ENCODE assay signal across 24 cellular contexts in the genomic region with DNA sequence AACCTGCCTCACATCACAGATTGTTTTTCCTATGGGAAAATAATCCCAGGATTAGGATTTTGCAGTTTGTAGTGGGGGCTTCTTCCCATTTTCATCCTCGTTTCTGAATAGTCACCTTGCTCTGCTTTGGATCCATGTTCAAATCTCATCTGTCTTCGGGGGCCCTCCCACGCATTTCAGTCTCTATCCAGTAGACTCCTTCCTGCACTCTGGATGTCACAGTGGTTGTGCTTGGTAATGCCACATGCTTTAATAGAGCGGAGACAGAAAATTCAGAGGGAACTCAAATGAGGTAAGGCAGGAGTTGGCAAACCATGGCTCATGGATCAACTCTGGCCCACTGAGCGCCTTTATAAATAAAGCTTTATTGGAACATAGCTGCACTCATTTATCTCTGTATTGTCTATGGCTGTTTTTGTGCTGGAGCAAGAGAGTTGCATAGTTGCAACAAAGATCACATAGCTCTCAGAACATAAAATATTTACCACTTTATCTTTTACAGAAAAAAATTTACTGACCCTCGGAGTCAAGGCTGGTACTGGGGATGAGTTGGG.
"Had no signal": no experiment of that assay in that cellular context is flagged by ENCODE, and none has a peak within 500 bp of the region (broad histone marks: within the 10 kb centered on the region; RNA-seq: fewer than 3 reads in every experiment).

No MANE protein-coding gene starts in this region.

- DNase-seq: effector memory CD8-positive, alpha-beta T cell; esophagus squamous epithelium; glutamatergic neuron; left cardiac atrium; left ventricle myocardium inferior; lower lobe of right lung; natural killer cell; nucleus accumbens; pancreas; right cardiac atrium; stimulated activated CD4-positive, alpha-beta T cell treated with anti-CD3 and anti-CD28 coated beads, Interleukin-2, amount 100 ng/mL, for 48 hours; stimulated activated naive CD4-positive, alpha-beta T cell treated with Interleukin-2 at 50 U/mL for 16 hours; thyroid gland; upper lobe of left lung; uterus had no signal

- H3K27me3 Mint-ChIP-seq: progenitor cell of endocrine pancreas had no signal

- H3K9me3 Mint-ChIP-seq: dendritic cell treated with granulocyte-macrophage colony-stimulating factor and Interleukin-4, amounts not matched to agents 40 ng/mL and 50 ng/mL, for 4 days; effector memory CD8-positive, alpha-beta T cell; memory B cell; mesothelial cell of epicardium; natural killer cell had no signal

- H3K4me3 Mint-ChIP-seq: dendritic cell treated with granulocyte-macrophage colony-stimulating factor and Interleukin-4, amounts not matched to agents 40 ng/mL and 50 ng/mL, for 4 days; effector memory CD8-positive, alpha-beta T cell; memory B cell; mesothelial cell of epicardium; natural killer cell; neural progenitor cell had no signal

- H3K36me3 ChIP-seq: esophagus squamous epithelium, gastroesophageal sphincter, left ventricle myocardium inferior, lower lobe of right lung, neural progenitor cell, pancreas, suprapubic skin, thyroid gland, upper lobe of left lung, uterus had no signal

- H3K4me2 ChIP-seq: neural progenitor cell, smooth muscle cell had no signal

- ATAC-seq: effector memory CD8-positive, alpha-beta T cell; gastroesophageal sphincter; natural killer cell; right cardiac atrium had no signal

- FAIRE-seq: keratinocyte had no signal

- H3K27ac ChIP-seq: esophagus squamous epithelium, gastroesophageal sphincter, left ventricle myocardium inferior, lower lobe of right lung, neural progenitor cell, pancreas, suprapubic skin, thyroid gland, upper lobe of left lung, uterus had no signal

- H3K4me1 Mint-ChIP-seq: memory B cell, natural killer cell had no signal

- H3K4me3 ChIP-seq: esophagus squamous epithelium, gastroesophageal sphincter, left ventricle myocardium inferior, lower lobe of right lung, neural progenitor cell, pancreas, smooth muscle cell, suprapubic skin, thyroid gland, upper lobe of left lung, uterus had no signal

- H3K27me3 ChIP-seq: esophagus squamous epithelium, gastroesophageal sphincter, neural progenitor cell, pancreas, suprapubic skin, thyroid gland, upper lobe of left lung, uterus had no signal

- H3K9ac ChIP-seq: neural progenitor cell had no signal

- H3K9me3 ChIP-seq: esophagus squamous epithelium, gastroesophageal sphincter, left ventricle myocardium inferior, lower lobe of right lung, pancreas, suprapubic skin, thyroid gland, upper lobe of left lung, uterus had no signal

- H3K27ac Mint-ChIP-seq: dendritic cell treated with granulocyte-macrophage colony-stimulating factor and Interleukin-4, amounts not matched to agents 40 ng/mL and 50 ng/mL, for 4 days; effector memory CD8-positive, alpha-beta T cell; memory B cell; mesothelial cell of epicardium; natural killer cell; neural progenitor cell; progenitor cell of endocrine pancreas had no signal

- H3K4me1 ChIP-seq: esophagus squamous epithelium, gastroesophageal sphincter, lower lobe of right lung, pancreas, suprapubic skin, upper lobe of left lung, uterus had no signal

- H3K36me3 Mint-ChIP-seq: memory B cell, mesothelial cell of epicardium, natural killer cell had no signal

- H2AFZ ChIP-seq: neural progenitor cell had no signal
